In genomic region chr3:185813691-185814215, GRCh38 we compare ENCODE assay signal across 13 cellular contexts. TPM values are rescaled to one million over a fixed set of nuclear protein-coding genes. Genes with fewer than 3 reads are reported as not detected.
A peak's percentile ranks its signal among the peaks of the same experiment; 100 is the strongest.
DNase-seq lines count a peak whose midpoint lies in the region; ATAC-seq and TF ChIP-seq lines count a peak whose summit lies in the region.
"Had no signal": no experiment of that assay in that cellular context is flagged by ENCODE, and none has a peak within 500 bp of the region (broad histone marks: within the 10 kb centered on the region; RNA-seq: fewer than 3 reads in every experiment).

No MANE protein-coding gene starts in this region.

- H3K23me2 ChIP-seq in H9 (ENCODE audit: insufficient read length, low read depth, low read length, poor library complexity, severe bottlenecking) = no peaks in the 10 kb centered on the region

- peaks cover 33% of the 10 kb centered on the region for H3K4me1 ChIP-seq in H9 (ENCODE audit: insufficient read depth, low read length)
- H3K4me1 ChIP-seq in osteoblast (ENCODE audit: insufficient read depth, low read length) = peaks cover 50% of the 10 kb centered on the region
- H3K4me1 ChIP-seq in BE2C = no peaks in the 10 kb centered on the region
- no peaks in the 10 kb centered on the region for H3K4me1 ChIP-seq in CD8-positive, alpha-beta T cell (ENCODE audit: insufficient read depth, low read length)
- H3K4me1 ChIP-seq in OCI-LY7 (ENCODE audit: insufficient read depth, low read length, poor library complexity, severe bottlenecking) = no peaks in the 10 kb centered on the region

- H3K9ac ChIP-seq in H9 (ENCODE audit: extremely low read depth, insufficient read length, low read length) = no peak overlapping the region

- TF ChIP-seq CTCF in H9 (conservative IDR thresholded peaks at IDR 0.05) (no peak), RWPE1 (conservative IDR thresholded peaks at IDR 0.05; ENCODE audit: low read depth) (no peak), osteoblast (IDR thresholded peaks at IDR 0.05; ENCODE audit: extremely low read depth, low read depth, low read length) (no peak), BE2C (IDR thresholded peaks at IDR 0.05; ENCODE audit: low read depth, low read length) (no peak), OCI-LY7 (conservative IDR thresholded peaks at IDR 0.05; ENCODE audit: low read length) (no peak)
- TF ChIP-seq CTCF in CD8-positive, alpha-beta T cell (IDR thresholded peaks at IDR 0.05) = no peak

- H3K9me2 ChIP-seq in OCI-LY7 (ENCODE audit: insufficient read depth, low read length) = no peaks in the 10 kb centered on the region

- H3K4me3 ChIP-seq in osteoblast (ENCODE audit: insufficient read depth, low read length) (peak overlapping the region; percentile 0), BE2C (ENCODE audit: low read depth, low read length) (no peak overlapping the region), OCI-LY7 (ENCODE audit: low read depth, low read length, poor library complexity, severe bottlenecking) (no peak overlapping the region)
- no peak overlapping the region for H3K4me3 ChIP-seq in CD8-positive, alpha-beta T cell (ENCODE audit: low read depth, low read length)

- H3K18ac ChIP-seq in H9 (ENCODE audit: insufficient read length, low read depth, low read length) = no peak overlapping the region

- no peak for ATAC-seq in CD8-positive, alpha-beta T cell
- no peak for ATAC-seq in activated T-cell treated with anti-CD3 and anti-CD28 coated beads, Interleukin-2, amount 50 U/mL, for 4 hours

- peak overlapping the region; percentile 95 to 97 (median 96) for H3K27ac Mint-ChIP-seq in H9
- H3K27ac Mint-ChIP-seq in CD8-positive, alpha-beta T cell = no peak overlapping the region
- H3K27ac Mint-ChIP-seq: activated naive CD4-positive, alpha-beta T cell treated with anti-CD3 and anti-CD28 coated beads, Interleukin-2, amount 10 ng/mL, durations not matched to agents 7 days and 5 days had no signal

- H3K4ac ChIP-seq in H9 (ENCODE audit: low read depth, low read length) = no peak overlapping the region

- H3K79me2 ChIP-seq in H9 (ENCODE audit: insufficient read depth, low read length) = peaks cover 38% of the 10 kb centered on the region
- H3K79me2 ChIP-seq in osteoblast (ENCODE audit: insufficient read depth, low read length) = peaks cover 93% of the 10 kb centered on the region
- H3K79me2 ChIP-seq in OCI-LY7 (ENCODE audit: insufficient read depth, low read depth, low read length) = no peaks in the 10 kb centered on the region

- H2BK20ac ChIP-seq in H9 (ENCODE audit: low read depth, low read length, poor library complexity, severe bottlenecking) = no peak overlapping the region

- H2BK120ac ChIP-seq in H9 (ENCODE audit: low read depth, low read length, poor library complexity, severe bottlenecking) = no peak overlapping the region

- peaks cover 74 to 76% of the 10 kb centered on the region in 2 experiments for H3K4me1 Mint-ChIP-seq in H9
- no peaks in the 10 kb centered on the region for H3K4me1 Mint-ChIP-seq in CD8-positive, alpha-beta T cell (ENCODE audit: low read depth)
- H3K4me1 Mint-ChIP-seq in activated T-cell treated with anti-CD3 and anti-CD28 coated beads, Interleukin-2, amount 50 U/mL, for 4 hours (ENCODE audit: low read depth) = no peaks in the 10 kb centered on the region
- H3K4me1 Mint-ChIP-seq: activated naive CD4-positive, alpha-beta T cell treated with anti-CD3 and anti-CD28 coated beads, Interleukin-2, amount 10 ng/mL, durations not matched to agents 7 days and 5 days had no signal

- no peak overlapping the region for H4K91ac ChIP-seq in H9 (ENCODE audit: insufficient read length, low read depth, low read length)

- BruUV-seq in OCI-LY7 (replicated peaks; lab: Mats Ljungman, UMichigan) = no TSS peak

- no peaks in the 10 kb centered on the region for H3K27me3 Mint-ChIP-seq in H9 (ENCODE audit: low read depth)
- H3K27me3 Mint-ChIP-seq in CD8-positive, alpha-beta T cell (ENCODE audit: low read depth) = peaks cover 17% of the 10 kb centered on the region
- peaks cover 20% of the 10 kb centered on the region for H3K27me3 Mint-ChIP-seq in activated T-cell treated with anti-CD3 and anti-CD28 coated beads, Interleukin-2, amount 50 U/mL, for 4 hours (ENCODE audit: low read depth)

- H3K23ac ChIP-seq in H9 (ENCODE audit: insufficient read length, low read depth, low read length) = no peak overlapping the region

- H3K9me3 ChIP-seq in H9 (ENCODE audit: control insufficient read depth, low read depth, low read length) = no peaks in the 10 kb centered on the region
- no peaks in the 10 kb centered on the region for H3K9me3 ChIP-seq in osteoblast (ENCODE audit: low read depth, low read length)
- H3K9me3 ChIP-seq in BE2C = no peaks in the 10 kb centered on the region
- no peaks in the 10 kb centered on the region for H3K9me3 ChIP-seq in CD8-positive, alpha-beta T cell (ENCODE audit: low read length)
- H3K9me3 ChIP-seq in OCI-LY7 (ENCODE audit: low read length) = no peaks in the 10 kb centered on the region

- no peaks in the 10 kb centered on the region for H3K27me3 ChIP-seq in H9 (ENCODE audit: insufficient read depth, low read length)
- H3K27me3 ChIP-seq in osteoblast (ENCODE audit: insufficient read depth, low read length) = no peaks in the 10 kb centered on the region
- H3K27me3 ChIP-seq in BE2C = peaks cover 60% of the 10 kb centered on the region
- no peaks in the 10 kb centered on the region for H3K27me3 ChIP-seq in CD8-positive, alpha-beta T cell (ENCODE audit: insufficient read depth, low read length)

- TF ChIP-seq POLR2A in erythroblast (IDR thresholded peaks at IDR 0.05; ENCODE audit: low read length) = no peak

- H3K9me3 Mint-ChIP-seq in H9 = peaks cover 0 to 3% of the 10 kb centered on the region in 2 experiments; a peak in 1 of 5 replicates
- H3K9me3 Mint-ChIP-seq in CD8-positive, alpha-beta T cell = no peaks in the 10 kb centered on the region
- no peaks in the 10 kb centered on the region for H3K9me3 Mint-ChIP-seq in activated T-cell treated with anti-CD3 and anti-CD28 coated beads, Interleukin-2, amount 50 U/mL, for 4 hours
- H3K9me3 Mint-ChIP-seq: activated naive CD4-positive, alpha-beta T cell treated with anti-CD3 and anti-CD28 coated beads, Interleukin-2, amount 10 ng/mL, durations not matched to agents 7 days and 5 days had no signal

- CTCF ChIA-PET in RWPE1 (lab: Yijun Ruan, JAX) = interaction anchor here (1.4 kb wide), 1 partner anchor 45 kb away, joined by 4 read pairs; no protein-coding TSS in a partner anchor
- CTCF ChIA-PET in CD8-positive, alpha-beta T cell (lab: Charles Lee) = no interaction called here
- CTCF ChIA-PET in OCI-LY7 (lab: Charles Lee; ENCODE audit: unreplicated experiment) = no interaction called here

- H4K5ac ChIP-seq in H9 (ENCODE audit: insufficient read length, low read depth, low read length) = no peak overlapping the region

- intact Hi-C loops in CD8-positive, alpha-beta T cell (cut with DNase I, micrococcal nuclease) = no loop called here
- intact Hi-C loops in OCI-LY7 (cut with micrococcal nuclease; ENCODE audit: unreplicated experiment) = no loop called here

- WGBS in H9 (ENCODE audit: extremely low coverage, insufficient read length, low lambda C conversion rate) = no CpG with 5 or more reads among the region's 4 CpGs

- H3K56ac ChIP-seq in H9 (ENCODE audit: insufficient read length, low read depth, low read length) = no peak overlapping the region

- H2BK15ac ChIP-seq in H9 (ENCODE audit: low read depth, low read length) = no peak overlapping the region

- H2BK12ac ChIP-seq in H9 (ENCODE audit: insufficient read length, low read depth, low read length) = no peak overlapping the region

- no peak overlapping the region for H2BK5ac ChIP-seq in H9 (ENCODE audit: insufficient read length, low read length)

- H3K36me3 ChIP-seq in osteoblast (ENCODE audit: insufficient read depth, low read length) (no peaks in the 10 kb centered on the region), BE2C (no peaks in the 10 kb centered on the region), OCI-LY7 (ENCODE audit: insufficient read depth, low read length) (no peaks in the 10 kb centered on the region)
- H3K36me3 ChIP-seq in CD8-positive, alpha-beta T cell (ENCODE audit: insufficient read depth, low read length) = no peaks in the 10 kb centered on the region

- no peak overlapping the region for H4K8ac ChIP-seq in H9 (replicated peaks; ENCODE audit: insufficient read length, low read depth, low read length)

- H3K27ac ChIP-seq in H9 (ENCODE audit: insufficient read length, low read depth, low read length) = peak overlapping the region; percentile 27
- H3K27ac ChIP-seq in RWPE1 = peak overlapping the region; percentile 84
- H3K27ac ChIP-seq in osteoblast (ENCODE audit: low read depth, low read length) = peak overlapping the region; percentile 82
- no peak overlapping the region for H3K27ac ChIP-seq in CD8-positive, alpha-beta T cell (ENCODE audit: low read depth, low read length)
- H3K27ac ChIP-seq in OCI-LY7 (ENCODE audit: low read depth, low read length, poor library complexity, severe bottlenecking) = no peak overlapping the region
- H3K27ac ChIP-seq: VCaP had no signal

- POLR2A ChIA-PET in RWPE1 (lab: Yijun Ruan, JAX; ENCODE audit: low non-redundant PET) (no interaction called here), OCI-LY7 (lab: Charles Lee) (interaction anchor here (0.6 kb wide), 1 partner anchor 541 kb away, joined by 4 read pairs; no protein-coding TSS in a partner anchor)
- POLR2A ChIA-PET in CD8-positive, alpha-beta T cell (lab: Charles Lee) = interaction anchor here (0.6 kb wide), 1 partner anchor 19 kb away, joined by 3 read pairs; no protein-coding TSS in a partner anchor

- H2AFZ ChIP-seq in H9 (ENCODE audit: low read length) (no peak overlapping the region), osteoblast (ENCODE audit: low read length) (no peak overlapping the region), OCI-LY7 (ENCODE audit: low read length) (no peak overlapping the region)

- no peak overlapping the region for H3T11ph ChIP-seq in H9 (ENCODE audit: low read length)

- H3K14ac ChIP-seq in H9 (ENCODE audit: insufficient read depth, low read length) = no peak overlapping the region

- H3K4me2 ChIP-seq in H9 (ENCODE audit: insufficient read depth, insufficient read length, low read length) (peak overlapping the region; percentile 39), osteoblast (ENCODE audit: insufficient read depth, low read length) (peak overlapping the region; percentile 60), OCI-LY7 (ENCODE audit: low read length) (no peak overlapping the region)

- peaks cover 4% of the 10 kb centered on the region for H3K79me1 ChIP-seq in H9 (ENCODE audit: insufficient read depth, low read depth, low read length, poor library complexity, severe bottlenecking)

- DNase-seq in H9 (peak; percentile 84), RWPE1 (ENCODE audit: low spot score) (peak; percentile 75), erythroblast (lab: John Stamatoyannopoulos, UW) (peak; percentile 60 to 66), osteoblast (ENCODE audit: insufficient read length, low spot score, missing footprints) (no peak), BE2C (no peak), OCI-LY7 (ENCODE audit: low spot score) (no peak)
- DNase-seq in CD8-positive, alpha-beta T cell = no peak
- no peak for DNase-seq in activated T-cell treated with anti-CD3 and anti-CD28 coated beads, Interleukin-2, amount 50 U/mL, for 4 hours
- DNase-seq: activated naive CD4-positive, alpha-beta T cell treated with anti-CD3 and anti-CD28 coated beads, Interleukin-2, amount 10 ng/mL, durations not matched to agents 7 days and 5 days; KG1; NCI-H526 treated with DMSO at 0.1 percent for 48 hours; stimulated activated CD4-positive, alpha-beta T cell treated with anti-CD3 and anti-CD28 coated beads, Interleukin-2, amount 100 ng/mL, for 24 hours had no signal

- H2AK5ac ChIP-seq in H9 (ENCODE audit: insufficient read length, low read length) = no peak overlapping the region

- peak overlapping the region; percentile 28 to 59 for H3K4me3 Mint-ChIP-seq in H9
- H3K4me3 Mint-ChIP-seq in CD8-positive, alpha-beta T cell = no peak overlapping the region
- no peak overlapping the region for H3K4me3 Mint-ChIP-seq in activated T-cell treated with anti-CD3 and anti-CD28 coated beads, Interleukin-2, amount 50 U/mL, for 4 hours
- H3K4me3 Mint-ChIP-seq: activated naive CD4-positive, alpha-beta T cell treated with anti-CD3 and anti-CD28 coated beads, Interleukin-2, amount 10 ng/mL, durations not matched to agents 7 days and 5 days had no signal

- H4K20me1 ChIP-seq in H9 (ENCODE audit: control insufficient read depth, insufficient read depth, insufficient read length) (no peaks in the 10 kb centered on the region), osteoblast (ENCODE audit: insufficient read depth, low read length) (peaks cover 16% of the 10 kb centered on the region), OCI-LY7 (ENCODE audit: insufficient read depth, low read length) (no peaks in the 10 kb centered on the region)

- peaks cover 2 to 17% (median 3%) of the 10 kb centered on the region in 3 experiments; a peak in 5 of 7 replicates for H3K36me3 Mint-ChIP-seq in H9 (ENCODE audit: insufficient read depth in 1 of 3, low read depth in 3 of 3)
- H3K36me3 Mint-ChIP-seq in CD8-positive, alpha-beta T cell = no peaks in the 10 kb centered on the region
- H3K36me3 Mint-ChIP-seq in activated T-cell treated with anti-CD3 and anti-CD28 coated beads, Interleukin-2, amount 50 U/mL, for 4 hours (ENCODE audit: insufficient read depth) = no peaks in the 10 kb centered on the region
- H3K36me3 Mint-ChIP-seq: activated naive CD4-positive, alpha-beta T cell treated with anti-CD3 and anti-CD28 coated beads, Interleukin-2, amount 10 ng/mL, durations not matched to agents 7 days and 5 days had no signal

RNA-seq across cellular contexts. Expression of gene IGF2BP2, which starts 11.1 kb away (rescaled TPM):
- total RNA-seq in H9 (2021) = 122 and 130 TPM in 2 replicates
- 80.4 and 81.8 TPM in 2 replicates for total RNA-seq in osteoblast
- not detected for polyA plus RNA-seq in BE2C (2012; ENCODE audit: insufficient read depth, insufficient read length, low read depth)
- total RNA-seq in CD8-positive, alpha-beta T cell = not detected
- under 1 TPM; 0.43 to 0.79 (median 0.53) TPM for total RNA-seq in activated T-cell treated with anti-CD3 and anti-CD28 coated beads, Interleukin-2, amount 50 U/mL, for 4 hours
- 0.28 TPM in 1 of 2 replicates, not detected in the other for total RNA-seq in OCI-LY7 (2014; rRNA removed; shearing (Covaris generic))
- not detected in 2 replicates for total RNA-seq in OCI-LY7 (2022)

Comparison
In these comparisons a context has a peak if more than half of its experiments do, and no peak if none do; other contexts are left out.
1. DNase-seq: peak in H9 (single experiment), RWPE1 (single experiment) and erythroblast (2 of 2); none in osteoblast (single experiment), BE2C (single experiment), CD8-positive, alpha-beta T cell (0 of 7), activated T-cell treated with anti-CD3 and anti-CD28 coated beads, Interleukin-2, amount 50 U/mL, for 4 hours (single experiment) and OCI-LY7 (single experiment).
2. H3K27ac ChIP-seq: peak in H9 (single experiment), RWPE1 (single experiment) and osteoblast (single experiment); none in CD8-positive, alpha-beta T cell (single experiment) and OCI-LY7 (single experiment).
3. H3K4me3 Mint-ChIP-seq: peak in H9 (2 of 2); none in CD8-positive, alpha-beta T cell (single experiment) and activated T-cell treated with anti-CD3 and anti-CD28 coated beads, Interleukin-2, amount 50 U/mL, for 4 hours (single experiment).
4. RNA of gene IGF2BP2, which starts 11.1 kb away (total RNA-seq): 122 to 130 TPM in H9 and 80.4 to 81.8 TPM in osteoblast; 0.43 to 0.79 TPM in activated T-cell treated with anti-CD3 and anti-CD28 coated beads, Interleukin-2, amount 50 U/mL, for 4 hours, 0.28 TPM in OCI-LY7 and not detected in CD8-positive, alpha-beta T cell; every median in the first group is over 10 times any median in the second.